ENCODE assay signal across 1 cellular context in genomic region chr5:56212127-56212879, GRCh38.
TF ChIP-seq lines count a peak whose summit lies in the region.

No MANE protein-coding gene starts in this region.

TF ChIP-seq in SK-N-SH, 30 proteins besides CTCF, POLR2A, EP300 and RAD21 (continued from another document):
- no peak for TF ChIP-seq MXI1 (IDR thresholded peaks at IDR 0.05; ENCODE audit: low read depth, low read length)
